Comparison of ENCODE assay signal across 18 cellular contexts in genomic region chr22:39251762-39252460, GRCh38. TPM values are rescaled to one million over a fixed set of nuclear protein-coding genes. Genes with fewer than 3 reads are reported as not detected.
A peak's percentile ranks its signal among the peaks of the same experiment; 100 is the strongest.
DNase-seq lines count a peak whose midpoint lies in the region; ATAC-seq and TF ChIP-seq lines count a peak whose summit lies in the region.
"Had no signal": no experiment of that assay in that cellular context is flagged by ENCODE, and none has a peak within 500 bp of the region (broad histone marks: within the 10 kb centered on the region; RNA-seq: fewer than 3 reads in every experiment).

No MANE protein-coding gene starts in this region.

- POLR2A ChIA-PET in HEK293 (lab: Yijun Ruan, JAX), result interaction anchor here (1.2 to 2.4 kb wide), 3 partner anchors 7 to 67 kb away, joined by 7 to 20 read pairs (median 14); partner anchors contain the start of genes PDGFB and RPL3
- POLR2A ChIA-PET in activated CD4-positive, alpha-beta T cell treated with anti-CD3 and anti-CD28 coated beads for 36 hours (lab: Charles Lee), result no interaction called here

- DNase-seq in COLO668 (lab: John Stamatoyannopoulos, UW; ENCODE audit: unreplicated experiment), result peak; percentile 71
- no peak for DNase-seq in lower lobe of right lung
- DNase-seq in activated CD4-positive, alpha-beta T cell treated with anti-CD3 and anti-CD28 coated beads for 36 hours, result no peak
- DNase-seq in head of caudate nucleus, result no peak
- DNase-seq in NCI-H226, result no peak
- DNase-seq: activated CD8-positive, alpha-beta T cell treated with anti-CD3 and anti-CD28 coated beads, Interleukin-2, amount 10 ng/mL, durations not matched to agents 7 days and 5 days; activated naive CD4-positive, alpha-beta T cell; brain microvascular endothelial cell; DMS79 treated with DMSO at 0.1 percent for 48 hours; glutamatergic neuron; KG1; mucosa of descending colon; NCI-H1694 treated with DMSO at 0.1 percent for 48 hours; NCI-H82; tibial artery had no signal

- no peaks in the 10 kb centered on the region for H3K9me3 Mint-ChIP-seq in activated CD4-positive, alpha-beta T cell treated with anti-CD3 and anti-CD28 coated beads for 36 hours (ENCODE audit: low read depth)

- H3K4me3 ChIP-seq in HEK293 (ENCODE audit: low read depth, low read length), result no peak overlapping the region
- H3K4me3 ChIP-seq in lower lobe of right lung, result no peak overlapping the region
- H3K4me3 ChIP-seq: mucosa of descending colon, tibial artery had no signal

- H3K27me3 ChIP-seq in lower lobe of right lung (ENCODE audit: low read depth), result peaks cover 17% of the 10 kb centered on the region
- H3K27me3 ChIP-seq: brain microvascular endothelial cell had no signal

- no peak overlapping the region for H3K4me3 Mint-ChIP-seq in activated CD4-positive, alpha-beta T cell treated with anti-CD3 and anti-CD28 coated beads for 36 hours
- H3K4me3 Mint-ChIP-seq: activated CD8-positive, alpha-beta T cell treated with anti-CD3 and anti-CD28 coated beads, Interleukin-2, amount 10 ng/mL, durations not matched to agents 7 days and 5 days had no signal

- H3K36me3 ChIP-seq in HEK293 (ENCODE audit: control insufficient read depth in 2 of 2, insufficient read depth in 1 of 2, low read length in 2 of 2) (no peaks in the 10 kb centered on the region), lower lobe of right lung (no peaks in the 10 kb centered on the region)
- H3K36me3 ChIP-seq: brain microvascular endothelial cell, tibial artery had no signal

- peaks cover 11% of the 10 kb centered on the region for H3K4me1 ChIP-seq in HEK293 (ENCODE audit: control insufficient read depth, insufficient read depth, low read length)
- peaks cover 68% of the 10 kb centered on the region for H3K4me1 ChIP-seq in lower lobe of right lung

- no peak overlapping the region for H3K27ac ChIP-seq in HEK293 (ENCODE audit: extremely low read depth, low read depth, low read length)
- peak overlapping the region; percentile 44 for H3K27ac ChIP-seq in angular gyrus (ENCODE audit: low read depth, low read length)
- peak overlapping the region; percentile 1 for H3K27ac ChIP-seq in lower lobe of right lung
- H3K27ac ChIP-seq: brain microvascular endothelial cell, tibial artery had no signal

- H3K4me1 Mint-ChIP-seq in activated CD4-positive, alpha-beta T cell treated with anti-CD3 and anti-CD28 coated beads for 36 hours, result peaks cover 24% of the 10 kb centered on the region

- H3K9me3 ChIP-seq in HEK293 (ENCODE audit: control insufficient read depth, insufficient read depth, low read depth, low read length) (no peaks in the 10 kb centered on the region), lower lobe of right lung (no peaks in the 10 kb centered on the region)
- H3K9me3 ChIP-seq: mucosa of descending colon, tibial artery had no signal

- peaks cover 19% of the 10 kb centered on the region for H3K27me3 Mint-ChIP-seq in activated CD4-positive, alpha-beta T cell treated with anti-CD3 and anti-CD28 coated beads for 36 hours

- no peaks in the 10 kb centered on the region for H3K36me3 Mint-ChIP-seq in activated CD4-positive, alpha-beta T cell treated with anti-CD3 and anti-CD28 coated beads for 36 hours (ENCODE audit: low read depth)

- intact Hi-C loops in lower lobe of right lung (cut with DNase I), result no loop called here
- intact Hi-C loops in activated CD4-positive, alpha-beta T cell treated with anti-CD3 and anti-CD28 coated beads for 36 hours (cut with DNase I, micrococcal nuclease), result no loop called here
- intact Hi-C loops in head of caudate nucleus (cut with DNase I), result no loop called here

- CTCF ChIA-PET in HEK293 (lab: Yijun Ruan, JAX), result interaction anchor here (0.6 to 1.0 kb wide), 3 partner anchors 35 to 83 kb away, joined by 3 read pairs; no protein-coding TSS in a partner anchor
- CTCF ChIA-PET in activated CD4-positive, alpha-beta T cell treated with anti-CD3 and anti-CD28 coated beads for 36 hours (lab: Charles Lee), result interaction anchor here (0.9 kb wide), 1 partner anchor 80 kb away, joined by 4 read pairs; no protein-coding TSS in a partner anchor

- ATAC-seq in lower lobe of right lung (no peak), HG03135 (IDR thresholded peaks at IDR 0.05; ENCODE audit: unreplicated experiment) (no peak)
- no peak for ATAC-seq in activated CD4-positive, alpha-beta T cell treated with anti-CD3 and anti-CD28 coated beads for 36 hours
- ATAC-seq: activated CD8-positive, alpha-beta T cell treated with anti-CD3 and anti-CD28 coated beads, Interleukin-2, amount 10 ng/mL, durations not matched to agents 7 days and 5 days; mucosa of descending colon had no signal

- TF ChIP-seq CTCF in HEK293 (tag by site-specific recombination; IDR thresholded peaks at IDR 0.05) (no peak), lower lobe of right lung (IDR thresholded peaks at IDR 0.05) (no peak)

- H3K27ac Mint-ChIP-seq in activated CD4-positive, alpha-beta T cell treated with anti-CD3 and anti-CD28 coated beads for 36 hours, result no peak overlapping the region
- H3K27ac Mint-ChIP-seq: activated CD8-positive, alpha-beta T cell treated with anti-CD3 and anti-CD28 coated beads, Interleukin-2, amount 10 ng/mL, durations not matched to agents 7 days and 5 days had no signal

TF ChIP-seq in HEK293, 187 proteins besides CTCF, POLR2A, EP300 and RAD21:
- TF ChIP-seq ZBTB10 (tag by site-specific recombination; IDR thresholded peaks at IDR 0.05), result peak; percentile 14; the same call in 1 of the 2 replicates
- no peak for TF ChIP-seq ZNF624 (tag by site-specific recombination; IDR thresholded peaks at IDR 0.05)
- TF ChIP-seq ZNF214 (tag by site-specific recombination; IDR thresholded peaks at IDR 0.05; ENCODE audit: borderline replicate concordance), result no peak
- TF ChIP-seq ZNF747 (tag by site-specific recombination; IDR thresholded peaks at IDR 0.05), result no peak
- peak; percentile 37; the same call in 1 of the 2 replicates for TF ChIP-seq ZNF335 (tag by site-specific recombination; conservative IDR thresholded peaks at IDR 0.05)

RNA-seq across cellular contexts. Expression of gene PDGFB, which starts 7.1 kb away (rescaled TPM):
- 30.5 TPM for total RNA-seq in lower lobe of right lung
- total RNA-seq in activated CD4-positive, alpha-beta T cell treated with anti-CD3 and anti-CD28 coated beads for 36 hours, result 1 to 10 TPM; 2.5 to 3.4 TPM
